2 cellular contexts compared by ENCODE assay signal in genomic region chr7:150790416-150791075, GRCh38.
TF ChIP-seq lines count a peak whose summit lies in the region.

No MANE protein-coding gene starts in this region.

TF ChIP-seq in IMR-90, 13 proteins besides CTCF, POLR2A, EP300 and RAD21:
- TF ChIP-seq SMC3 (IDR thresholded peaks at IDR 0.05; ENCODE audit: low read depth, low read length) = no peak
- no peak for TF ChIP-seq MAZ (IDR thresholded peaks at IDR 0.05; ENCODE audit: borderline replicate concordance, low read depth, low read length)
- TF ChIP-seq BHLHE40 (IDR thresholded peaks at IDR 0.05; ENCODE audit: low read depth, low read length) = no peak
- TF ChIP-seq, protein P1, sequence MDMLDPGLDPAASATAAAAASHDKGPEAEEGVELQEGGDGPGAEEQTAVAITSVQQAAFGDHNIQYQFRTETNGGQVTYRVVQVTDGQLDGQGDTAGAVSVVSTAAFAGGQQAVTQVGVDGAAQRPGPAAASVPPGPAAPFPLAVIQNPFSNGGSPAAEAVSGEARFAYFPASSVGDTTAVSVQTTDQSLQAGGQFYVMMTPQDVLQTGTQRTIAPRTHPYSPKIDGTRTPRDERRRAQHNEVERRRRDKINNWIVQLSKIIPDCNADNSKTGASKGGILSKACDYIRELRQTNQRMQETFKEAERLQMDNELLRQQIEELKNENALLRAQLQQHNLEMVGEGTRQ (IDR thresholded peaks at IDR 0.05; ENCODE audit: low read depth, low read length) = no peak
- TF ChIP-seq RFX5 (IDR thresholded peaks at IDR 0.05; ENCODE audit: low read depth, low read length) = no peak
- TF ChIP-seq CEBPB (IDR thresholded peaks at IDR 0.05; ENCODE audit: low read depth, low read length) = no peak
- no peak for TF ChIP-seq NFE2L2 (IDR thresholded peaks at IDR 0.05; ENCODE audit: low read depth, low read length)
- TF ChIP-seq RCOR1 (IDR thresholded peaks at IDR 0.05; ENCODE audit: insufficient replicate concordance, low read length) = no peak
- no peak for TF ChIP-seq ELK1 (IDR thresholded peaks at IDR 0.05; ENCODE audit: borderline replicate concordance, low read depth, low read length)
- no peak for TF ChIP-seq MAFK (IDR thresholded peaks at IDR 0.05; ENCODE audit: low read depth, low read length)
- TF ChIP-seq MXI1 (IDR thresholded peaks at IDR 0.05; ENCODE audit: borderline replicate concordance, low read depth, low read length) = no peak
- no peak for TF ChIP-seq FOS (IDR thresholded peaks at IDR 0.05; ENCODE audit: low read depth, low read length)
- TF ChIP-seq CHD1 (IDR thresholded peaks at IDR 0.05; ENCODE audit: low read depth, low read length) = no peak
TF ChIP-seq in IMR-90: peak in this region for 0.

TF ChIP-seq in K562, 482 proteins besides CTCF, POLR2A, EP300 and RAD21:
- TF ChIP-seq ZNF766 (CRISPR knock-in tag; conservative IDR thresholded peaks at IDR 0.05) (no peak), ZNF174 (CRISPR knock-in tag; IDR thresholded peaks at IDR 0.05) (no peak), IRF9 (tag; IDR thresholded peaks at IDR 0.05) (no peak), ZNF253 (CRISPR knock-in tag; conservative IDR thresholded peaks at IDR 0.05) (no peak), RNF2 (IDR thresholded peaks at IDR 0.05) (0 out of 2 replicates have a peak, but pooled peaks have one; percentile 14), GATAD2B (IDR thresholded peaks at IDR 0.05; ENCODE audit: borderline replicate concordance) (no peak), MCM2 (IDR thresholded peaks at IDR 0.05; ENCODE audit: low read depth) (no peak), GABPA (tag; conservative IDR thresholded peaks at IDR 0.05; ENCODE audit: low read depth) (no peak), ZNF512 (tag; IDR thresholded peaks at IDR 0.05) (peak; percentile 92), ZNF696 (CRISPR knock-in tag; conservative IDR thresholded peaks at IDR 0.05) (no peak), ZC3H11A (IDR thresholded peaks at IDR 0.05; ENCODE audit: low read depth, low read length) (no peak), MBD2 (IDR thresholded peaks at IDR 0.05; ENCODE audit: borderline replicate concordance, low read depth) (no peak), RB1 (IDR thresholded peaks at IDR 0.05; ENCODE audit: low read depth) (no peak), MAZ (CRISPR knock-in tag; conservative IDR thresholded peaks at IDR 0.05 in 1 of 2, IDR thresholded peaks at IDR 0.05 in 1 of 2) (no peak)
- TF ChIP-seq, protein P2, sequence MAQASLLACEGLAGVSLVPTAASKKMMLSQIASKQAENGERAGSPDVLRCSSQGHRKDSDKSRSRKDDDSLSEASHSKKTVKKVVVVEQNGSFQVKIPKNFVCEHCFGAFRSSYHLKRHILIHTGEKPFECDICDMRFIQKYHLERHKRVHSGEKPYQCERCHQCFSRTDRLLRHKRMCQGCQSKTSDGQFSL (CRISPR knock-in tag; IDR thresholded peaks at IDR 0.05) = no peak
- TF ChIP-seq, protein P2 (tag; IDR thresholded peaks at IDR 0.05) = no peak
- TF ChIP-seq, protein P3, sequence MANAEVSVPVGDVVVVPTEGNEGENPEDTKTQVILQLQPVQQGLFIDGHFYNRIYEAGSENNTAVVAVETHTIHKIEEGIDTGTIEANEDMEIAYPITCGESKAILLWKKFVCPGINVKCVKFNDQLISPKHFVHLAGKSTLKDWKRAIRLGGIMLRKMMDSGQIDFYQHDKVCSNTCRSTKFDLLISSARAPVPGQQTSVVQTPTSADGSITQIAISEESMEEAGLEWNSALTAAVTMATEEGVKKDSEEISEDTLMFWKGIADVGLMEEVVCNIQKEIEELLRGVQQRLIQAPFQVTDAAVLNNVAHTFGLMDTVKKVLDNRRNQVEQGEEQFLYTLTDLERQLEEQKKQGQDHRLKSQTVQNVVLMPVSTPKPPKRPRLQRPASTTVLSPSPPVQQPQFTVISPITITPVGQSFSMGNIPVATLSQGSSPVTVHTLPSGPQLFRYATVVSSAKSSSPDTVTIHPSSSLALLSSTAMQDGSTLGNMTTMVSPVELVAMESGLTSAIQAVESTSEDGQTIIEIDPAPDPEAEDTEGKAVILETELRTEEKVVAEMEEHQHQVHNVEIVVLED (CRISPR knock-in tag; IDR thresholded peaks at IDR 0.05) = no peak
- TF ChIP-seq, protein P4, sequence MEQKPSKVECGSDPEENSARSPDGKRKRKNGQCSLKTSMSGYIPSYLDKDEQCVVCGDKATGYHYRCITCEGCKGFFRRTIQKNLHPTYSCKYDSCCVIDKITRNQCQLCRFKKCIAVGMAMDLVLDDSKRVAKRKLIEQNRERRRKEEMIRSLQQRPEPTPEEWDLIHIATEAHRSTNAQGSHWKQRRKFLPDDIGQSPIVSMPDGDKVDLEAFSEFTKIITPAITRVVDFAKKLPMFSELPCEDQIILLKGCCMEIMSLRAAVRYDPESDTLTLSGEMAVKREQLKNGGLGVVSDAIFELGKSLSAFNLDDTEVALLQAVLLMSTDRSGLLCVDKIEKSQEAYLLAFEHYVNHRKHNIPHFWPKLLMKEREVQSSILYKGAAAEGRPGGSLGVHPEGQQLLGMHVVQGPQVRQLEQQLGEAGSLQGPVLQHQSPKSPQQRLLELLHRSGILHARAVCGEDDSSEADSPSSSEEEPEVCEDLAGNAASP (IDR thresholded peaks at IDR 0.05) = no peak
